ENCODE assay signal across 8 cellular contexts in genomic region chr1:230167419-230167852, GRCh38.
DNase-seq lines count a peak whose midpoint lies in the region; ATAC-seq and TF ChIP-seq lines count a peak whose summit lies in the region.

No MANE protein-coding gene starts in this region.

- no peaks in the 10 kb centered on the region for H3K9me3 Mint-ChIP-seq in activated T-helper 17 cell treated with anti-CD3 and anti-CD28 coated beads, Interleukin-2, amount 50 U/mL, for 72 hours

- H2AFZ ChIP-seq in OCI-LY1 (ENCODE audit: low read length) = no peak overlapping the region

- H3K4me2 ChIP-seq in OCI-LY1 (ENCODE audit: low read length) = peak overlapping the region; percentile 30; the same call in 1 of the 2 replicates

- no peaks in the 10 kb centered on the region for H4K20me1 ChIP-seq in OCI-LY1 (ENCODE audit: insufficient read depth, low read length)

- 80 to 83% methylated on average over 12 of the region's 12 CpGs for WGBS in heart right ventricle, 2 donors

- peaks cover 42% of the 10 kb centered on the region for H3K79me2 ChIP-seq in OCI-LY1 (ENCODE audit: insufficient read depth, low read length)

- H3K36me3 ChIP-seq in HAP-1 (replicated peaks) (no peaks in the 10 kb centered on the region), OCI-LY1 (ENCODE audit: insufficient read depth, low read length) (no peaks in the 10 kb centered on the region), heart right ventricle (no peaks in the 10 kb centered on the region)

- no peaks in the 10 kb centered on the region for H3K9me2 ChIP-seq in OCI-LY1 (ENCODE audit: low read depth, low read length)

- intact Hi-C loops in heart right ventricle (cut with DNase I) = loop anchor here in 2 of 10 donors (5.0 to 10.0 kb wide), 2 partner anchors 103 to 325 kb away; partner anchors contain the start of gene GALNT2 (in 1 of the 2)

- no peaks in the 10 kb centered on the region for H3F3A ChIP-seq in OCI-LY1 (ENCODE audit: insufficient read depth, low read length)

- peaks cover 3% of the 10 kb centered on the region; the same call in 1 of the 2 replicates for H3K4me1 ChIP-seq in HAP-1
- peaks cover 77% of the 10 kb centered on the region for H3K4me1 ChIP-seq in OCI-LY1 (ENCODE audit: insufficient read depth, low read length, severe bottlenecking)
- H3K4me1 ChIP-seq in heart right ventricle = peaks cover 0 to 57% (median 20%) of the 10 kb centered on the region in 9 donors

- H3K36me3 Mint-ChIP-seq in activated T-helper 17 cell treated with anti-CD3 and anti-CD28 coated beads, Interleukin-2, amount 50 U/mL, for 72 hours (ENCODE audit: low read depth) = no peaks in the 10 kb centered on the region

- no peak overlapping the region; the same call in 1 of the 2 replicates for H3K9ac ChIP-seq in OCI-LY1 (ENCODE audit: low read length)

- H3K4me3 ChIP-seq in HAP-1 (no peak overlapping the region), OCI-LY1 (ENCODE audit: low read depth, low read length, poor library complexity, severe bottlenecking) (no peak overlapping the region), heart right ventricle (no peak overlapping the region)

- H3K9me3 ChIP-seq in HAP-1 (peaks cover 2% of the 10 kb centered on the region), OCI-LY1 (ENCODE audit: low read length) (no peaks in the 10 kb centered on the region), heart right ventricle (peaks cover 0 to 3% (median 0%) of the 10 kb centered on the region in 11 donors)

- TF ChIP-seq CTCF in OCI-LY1 (IDR thresholded peaks at IDR 0.05; ENCODE audit: low read length) (peak; percentile 98), heart right ventricle (IDR thresholded peaks at IDR 0.05) (peak; percentile 18 to 78 (median 67))

- peak overlapping the region; percentile 27 for H3K27ac Mint-ChIP-seq in activated T-helper 17 cell treated with anti-CD3 and anti-CD28 coated beads, Interleukin-2, amount 50 U/mL, for 72 hours

- H3K4me1 Mint-ChIP-seq in activated T-helper 17 cell treated with anti-CD3 and anti-CD28 coated beads, Interleukin-2, amount 50 U/mL, for 72 hours = peaks cover 19% of the 10 kb centered on the region

- no peaks in the 10 kb centered on the region for H3K27me3 Mint-ChIP-seq in activated T-helper 17 cell treated with anti-CD3 and anti-CD28 coated beads, Interleukin-2, amount 50 U/mL, for 72 hours

- peak overlapping the region; percentile 88 for H3K27ac ChIP-seq in OCI-LY1 (ENCODE audit: low read depth, low read length, poor library complexity, severe bottlenecking)
- no peak overlapping the region for H3K27ac ChIP-seq in heart right ventricle

- no peak overlapping the region for H3K4me3 Mint-ChIP-seq in activated T-helper 17 cell treated with anti-CD3 and anti-CD28 coated beads, Interleukin-2, amount 50 U/mL, for 72 hours

- ATAC-seq in activated T-helper 17 cell treated with anti-CD3 and anti-CD28 coated beads, Interleukin-2, amount 50 U/mL, for 72 hours (replicated peaks) = peak; percentile 78
- ATAC-seq in heart right ventricle (peak in 4 of 8 donors; percentile 26 to 47 (median 32)), HG03097 (IDR thresholded peaks at IDR 0.05; ENCODE audit: low FRiP score, unreplicated experiment) (no peak), GM19397 (IDR thresholded peaks at IDR 0.05; ENCODE audit: unreplicated experiment) (no peak)

- in situ Hi-C loops in Caki2 (cut with HindIII; ENCODE audit: low pct_unique_long_range_greater_than_20kb, low sequenced_read_pairs) (no loop called here), HAP-1 (cut with MboI; ENCODE audit: low sequenced_read_pairs) (no loop called here)

- peak; percentile 26 for DNase-seq in Caki2 (ENCODE audit: low read depth)
- DNase-seq in HAP-1 (ENCODE audit: low spot score in 2 of 2) = peak; percentile 45 to 47
- no peak for DNase-seq in heart right ventricle
- DNase-seq in stimulated activated CD4-positive, alpha-beta T cell treated with anti-CD3 and anti-CD28 coated beads, Interleukin-15, amount 100 ng/mL, for 24 hours = peak; percentile 45

- H3K27me3 ChIP-seq in HAP-1 (ENCODE audit: low read depth) (no peaks in the 10 kb centered on the region), OCI-LY1 (ENCODE audit: insufficient read depth, low read length) (no peaks in the 10 kb centered on the region), heart right ventricle (no peaks in the 10 kb centered on the region)

Comparison
In these comparisons a context has a peak if more than half of its experiments do, and no peak if none do; other contexts are left out.
1. DNase-seq: peak in Caki2 (single experiment), HAP-1 (2 of 2) and stimulated activated CD4-positive, alpha-beta T cell treated with anti-CD3 and anti-CD28 coated beads, Interleukin-15, amount 100 ng/mL, for 24 hours (single experiment); none in heart right ventricle (0 of 2).